In the genomic region with DNA sequence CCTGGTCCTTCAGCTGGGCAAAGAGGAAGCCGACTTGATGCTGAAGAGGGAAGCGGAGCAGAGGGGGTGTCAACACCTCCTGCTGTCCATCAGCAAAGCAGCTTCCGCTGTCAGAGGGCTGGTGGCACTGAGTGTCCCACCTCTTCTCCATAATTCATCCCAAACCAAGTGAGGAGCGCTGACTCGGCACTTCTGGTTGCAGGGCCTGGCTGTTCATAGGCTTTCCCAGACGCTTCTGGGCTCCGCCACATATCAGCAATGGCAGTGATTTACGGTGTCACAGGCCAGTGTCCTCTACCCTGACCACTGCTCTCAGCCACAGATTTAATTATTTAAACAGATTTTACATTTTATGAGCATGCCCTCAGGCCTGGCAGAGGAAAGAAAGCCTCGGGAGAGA, we compare ENCODE assay signal across 25 cellular contexts.
"Had no signal": no experiment of that assay in that cellular context is flagged by ENCODE, and none has a peak within 500 bp of the region (broad histone marks: within the 10 kb centered on the region; RNA-seq: fewer than 3 reads in every experiment).

No MANE protein-coding gene starts in this region.

- DNase-seq: effector memory CD8-positive, alpha-beta T cell; gastrocnemius medialis; immature natural killer cell; kidney; left cardiac atrium; left ventricle myocardium superior; mesenchymal stem cell; naive B cell; psoas muscle; retina; spleen; stimulated activated CD4-positive, alpha-beta T cell treated with anti-CD3 and anti-CD28 coated beads, Interleukin-15, amount 100 ng/mL, for 24 hours; stimulated activated CD4-positive, alpha-beta T cell treated with anti-CD3 and anti-CD28 coated beads, Interleukin-1b, Interleukin-23, amount 100 ng/mL, for 48 hours; stimulated activated CD4-positive, alpha-beta T cell treated with anti-CD3 and anti-CD28 coated beads, Interleukin-4, amount 100 ng/mL, for 24 hours; testis; upper lobe of right lung had no signal

- H3K36me3 Mint-ChIP-seq: immature natural killer cell; naive B cell; stimulated activated memory B cell treated with anti-CD40 and anti-IgM and Interleukin-4, amounts not matched to agents 10 μg/mL and 1 μg/mL and 100 μg/mL, for 72 hours had no signal

- H3K27me3 ChIP-seq: esophagus muscularis mucosa, gastrocnemius medialis, neutrophil, testis, tibial nerve, upper lobe of right lung had no signal

- H3K36me3 ChIP-seq: esophagus muscularis mucosa, gastrocnemius medialis, neutrophil, spleen, tibial nerve, upper lobe of right lung had no signal

- H3K9me3 Mint-ChIP-seq: dendritic cell treated with granulocyte-macrophage colony-stimulating factor and Interleukin-4, amounts not matched to agents 40 ng/mL and 50 ng/mL, for 4 days; nephron; stimulated activated memory B cell treated with anti-CD40 and anti-IgM and Interleukin-4, amounts not matched to agents 10 μg/mL and 1 μg/mL and 100 μg/mL, for 72 hours had no signal

- H3K4me1 Mint-ChIP-seq: immature natural killer cell; naive B cell; stimulated activated memory B cell treated with anti-CD40 and anti-IgM and Interleukin-4, amounts not matched to agents 10 μg/mL and 1 μg/mL and 100 μg/mL, for 72 hours had no signal

- H3K9me3 ChIP-seq: gastrocnemius medialis, neutrophil, psoas muscle, testis, upper lobe of right lung had no signal

- H3K27ac ChIP-seq: epithelial cell of prostate, esophagus muscularis mucosa, gastrocnemius medialis, neutrophil, psoas muscle, spleen, testis, tibial nerve, upper lobe of right lung had no signal

- H3K4me3 ChIP-seq: esophagus muscularis mucosa, gastrocnemius medialis, lung, psoas muscle, spleen, testis, tibial nerve, upper lobe of right lung had no signal

- H3K27ac Mint-ChIP-seq: dendritic cell treated with granulocyte-macrophage colony-stimulating factor and Interleukin-4, amounts not matched to agents 40 ng/mL and 50 ng/mL, for 4 days; effector memory CD8-positive, alpha-beta T cell; immature natural killer cell; naive B cell; nephron; stimulated activated memory B cell treated with anti-CD40 and anti-IgM and Interleukin-4, amounts not matched to agents 10 μg/mL and 1 μg/mL and 100 μg/mL, for 72 hours; stimulated activated naive CD8-positive, alpha-beta T cell treated with anti-CD3 and anti-CD28 coated beads, Interleukin-15, Interleukin-2, amounts not matched to agents 100 ng/mL and 50 ng/mL, for 24 hours had no signal

- H3K4me1 ChIP-seq: gastrocnemius medialis, psoas muscle, spleen, testis, tibial nerve, upper lobe of right lung had no signal

- H3K4me3 Mint-ChIP-seq: dendritic cell treated with granulocyte-macrophage colony-stimulating factor and Interleukin-4, amounts not matched to agents 40 ng/mL and 50 ng/mL, for 4 days; effector memory CD8-positive, alpha-beta T cell; immature natural killer cell; naive B cell; nephron; stimulated activated memory B cell treated with anti-CD40 and anti-IgM and Interleukin-4, amounts not matched to agents 10 μg/mL and 1 μg/mL and 100 μg/mL, for 72 hours; stimulated activated naive CD8-positive, alpha-beta T cell treated with anti-CD3 and anti-CD28 coated beads, Interleukin-15, Interleukin-2, amounts not matched to agents 100 ng/mL and 50 ng/mL, for 24 hours had no signal

- H3K27me3 Mint-ChIP-seq: effector memory CD8-positive, alpha-beta T cell had no signal
